ENCODE assay signal across 13 cellular contexts in genomic region chr5:173452098-173452497, GRCh38.
DNase-seq lines count a peak whose midpoint lies in the region; ATAC-seq, FAIRE-seq and TF ChIP-seq lines count a peak whose summit lies in the region.
"Had no signal": no experiment of that assay in that cellular context is flagged by ENCODE, and none has a peak within 500 bp of the region (broad histone marks: within the 10 kb centered on the region; RNA-seq: fewer than 3 reads in every experiment).

No MANE protein-coding gene starts in this region.

- H3K27ac Mint-ChIP-seq in stimulated activated effector memory CD8-positive, alpha-beta T cell treated with anti-CD3 and anti-CD28 coated beads, Interleukin-12 subunit alpha, Interleukin-12 subunit beta, amount 100 ng/mL, for 72 hours = no peak overlapping the region

- H4K20me1 ChIP-seq in hepatocyte (ENCODE audit: insufficient read depth, poor library complexity, severe bottlenecking) = no peaks in the 10 kb centered on the region

- POLR2A ChIA-PET in A549 (lab: Yijun Ruan, JAX) = interaction anchor here (0.9 kb wide), 1 partner anchor 122 kb away, joined by 3 read pairs; no protein-coding TSS in a partner anchor

- peak overlapping the region; percentile 86 to 90; a peak in 5 of 6 replicates for H3K27ac ChIP-seq in A549
- H3K27ac ChIP-seq in breast epithelium = peak overlapping the region; percentile 71 to 72
- no peak overlapping the region for H3K27ac ChIP-seq in hepatocyte
- H3K27ac ChIP-seq: neutrophil, transverse colon had no signal

- no peaks in the 10 kb centered on the region for H3K36me3 ChIP-seq in breast epithelium
- no peaks in the 10 kb centered on the region for H3K36me3 ChIP-seq in hepatocyte (replicated peaks; ENCODE audit: insufficient read depth, low read depth)
- H3K36me3 ChIP-seq: neutrophil, transverse colon had no signal

- H2AFZ ChIP-seq in hepatocyte = no peak overlapping the region

- H3K4me1 ChIP-seq in A549 (peaks cover 46% of the 10 kb centered on the region), breast epithelium (no peaks in the 10 kb centered on the region), hepatocyte (ENCODE audit: insufficient read depth) (no peaks in the 10 kb centered on the region)
- H3K4me1 ChIP-seq: transverse colon had no signal

- H3K79me2 ChIP-seq in hepatocyte = no peaks in the 10 kb centered on the region

- TF ChIP-seq POLR2A in A549 (IDR thresholded peaks at IDR 0.05; ENCODE audit: low read length) (no peak), breast epithelium (IDR thresholded peaks at IDR 0.05) (no peak)

- CTCF ChIA-PET in A549 (lab: Yijun Ruan, JAX) = interaction anchor here (1.1 to 4.2 kb wide), 6 partner anchors 13 to 158 kb away, joined by 3 to 12 read pairs (median 5); no protein-coding TSS in a partner anchor

- TF ChIP-seq CTCF in A549 (IDR thresholded peaks at IDR 0.05) (no peak), breast epithelium (IDR thresholded peaks at IDR 0.05) (peak in 1 of 3 donors; percentile 17), hepatocyte (IDR thresholded peaks at IDR 0.05; ENCODE audit: poor library complexity) (no peak)

- H3K27me3 ChIP-seq in breast epithelium = no peaks in the 10 kb centered on the region
- H3K27me3 ChIP-seq in hepatocyte = no peaks in the 10 kb centered on the region
- H3K27me3 ChIP-seq: transverse colon had no signal

- H3K9me3 Mint-ChIP-seq in stimulated activated effector memory CD8-positive, alpha-beta T cell treated with anti-CD3 and anti-CD28 coated beads, Interleukin-12 subunit alpha, Interleukin-12 subunit beta, amount 100 ng/mL, for 72 hours = no peaks in the 10 kb centered on the region

- intact Hi-C loops in breast epithelium (cut with DNase I; ENCODE audit: low total_unique reads) = no loop called here

- no peaks in the 10 kb centered on the region for H3K4me1 Mint-ChIP-seq in stimulated activated effector memory CD8-positive, alpha-beta T cell treated with anti-CD3 and anti-CD28 coated beads, Interleukin-12 subunit alpha, Interleukin-12 subunit beta, amount 100 ng/mL, for 72 hours

- H3K9me3 ChIP-seq in A549 (no peaks in the 10 kb centered on the region), breast epithelium (no peaks in the 10 kb centered on the region), hepatocyte (ENCODE audit: low read depth) (no peaks in the 10 kb centered on the region)
- H3K9me3 ChIP-seq: neutrophil, transverse colon had no signal

- WGBS in A549 (ENCODE audit: missing lambda C conversion rate) = 41% methylated on average over 5 of the region's 5 CpGs
- 81% methylated on average over 5 of the region's 5 CpGs for WGBS in hepatocyte (ENCODE audit: low lambda C conversion rate, missing lambda C conversion rate)

- H3K4me3 ChIP-seq in A549 (no peak overlapping the region), breast epithelium (no peak overlapping the region), hepatocyte (no peak overlapping the region)
- H3K4me3 ChIP-seq: transverse colon had no signal

- no peak overlapping the region for H3K4me3 Mint-ChIP-seq in stimulated activated effector memory CD8-positive, alpha-beta T cell treated with anti-CD3 and anti-CD28 coated beads, Interleukin-12 subunit alpha, Interleukin-12 subunit beta, amount 100 ng/mL, for 72 hours

- no peak for TF ChIP-seq RAD21 in A549 (conservative IDR thresholded peaks at IDR 0.05 in 1 of 2, IDR thresholded peaks at IDR 0.05 in 1 of 2)

- TF ChIP-seq EP300 in A549 (IDR thresholded peaks at IDR 0.05) = no peak

- no peaks in the 10 kb centered on the region for H3K36me3 Mint-ChIP-seq in stimulated activated effector memory CD8-positive, alpha-beta T cell treated with anti-CD3 and anti-CD28 coated beads, Interleukin-12 subunit alpha, Interleukin-12 subunit beta, amount 100 ng/mL, for 72 hours

- ATAC-seq in A549 (no peak), HG03469 (IDR thresholded peaks at IDR 0.05; ENCODE audit: unreplicated experiment) (no peak)
- no peak for ATAC-seq in stimulated activated effector memory CD8-positive, alpha-beta T cell treated with anti-CD3 and anti-CD28 coated beads, Interleukin-12 subunit alpha, Interleukin-12 subunit beta, amount 100 ng/mL, for 72 hours

- no peak for FAIRE-seq in A549 (lab: Jason Lieb, UNC)
- FAIRE-seq: bronchial epithelial cell had no signal

- peak in 1 of 2 experiments; percentile 50 for DNase-seq in A549 (ENCODE audit: low read depth in 1 of 2, low spot score in 1 of 2)
- peak; percentile 87 for DNase-seq in M059J (ENCODE audit: low read depth)
- peak in 1 of 2 donors; percentile 65 for DNase-seq in breast epithelium (ENCODE audit: low spot score in 2 of 2)
- peak; percentile 51 for DNase-seq in hepatic stellate cell (ENCODE audit: low spot score)
- DNase-seq in midbrain (lab: John Stamatoyannopoulos, UW) = no peak
- DNase-seq in stimulated activated effector memory CD8-positive, alpha-beta T cell treated with anti-CD3 and anti-CD28 coated beads, Interleukin-12 subunit alpha, Interleukin-12 subunit beta, amount 100 ng/mL, for 72 hours (ENCODE audit: low spot score in 2 of 2) = no peak
- no peak for DNase-seq in hepatocyte (ENCODE audit: low spot score)
- DNase-seq: activated CD8-positive, alpha-beta memory T cell treated with anti-CD3 and anti-CD28 coated beads, Interleukin-2, amount 50 U/mL, for 4 hours; NCI-H226; transverse colon had no signal

- no peaks in the 10 kb centered on the region for H3K9me2 ChIP-seq in hepatocyte (replicated peaks; ENCODE audit: insufficient read depth)

- peak overlapping the region; percentile 28; the same call in 2 of the 3 replicates for H3K4me2 ChIP-seq in A549
- no peak overlapping the region for H3K4me2 ChIP-seq in hepatocyte

TF ChIP-seq in A549, 52 proteins besides CTCF, POLR2A, EP300 and RAD21:
- TF ChIP-seq MAX (IDR thresholded peaks at IDR 0.05) (peak; percentile 40; the same call in 1 of the 2 replicates), CEBPB (IDR thresholded peaks at IDR 0.05) (peak; percentile 88 to 96), FOSL2 (IDR thresholded peaks at IDR 0.05) (no peak), FOSL2 (CRISPR knock-in tag; IDR thresholded peaks at IDR 0.05) (peak; percentile 39; the same call in 1 of the 2 replicates), CHD4 (IDR thresholded peaks at IDR 0.05; ENCODE audit: borderline replicate concordance) (no peak), JUNB (IDR thresholded peaks at IDR 0.05) (peak; percentile 25; the same call in 1 of the 2 replicates), BHLHE40 (IDR thresholded peaks at IDR 0.05; ENCODE audit: low read depth, low read length) (no peak), ZNF302 (CRISPR knock-in tag; IDR thresholded peaks at IDR 0.05) (no peak), PBX3 (IDR thresholded peaks at IDR 0.05) (no peak), RNF2 (IDR thresholded peaks at IDR 0.05; ENCODE audit: borderline replicate concordance, low read depth) (no peak), HDAC2 (IDR thresholded peaks at IDR 0.05) (no peak), ZSCAN20 (CRISPR knock-in tag; IDR thresholded peaks at IDR 0.05) (no peak), BCL3 (IDR thresholded peaks at IDR 0.05) (no peak), SREBF2 (IDR thresholded peaks at IDR 0.05) (no peak)

Comparison
In these comparisons a context has a peak if more than half of its experiments do, and no peak if none do; other contexts are left out.
1. DNase-seq: peak in M059J (single experiment) and hepatic stellate cell (single experiment); none in midbrain (single experiment), stimulated activated effector memory CD8-positive, alpha-beta T cell treated with anti-CD3 and anti-CD28 coated beads, Interleukin-12 subunit alpha, Interleukin-12 subunit beta, amount 100 ng/mL, for 72 hours (0 of 2) and hepatocyte (single experiment).